16 cellular contexts compared by ENCODE assay signal in the genomic region with DNA sequence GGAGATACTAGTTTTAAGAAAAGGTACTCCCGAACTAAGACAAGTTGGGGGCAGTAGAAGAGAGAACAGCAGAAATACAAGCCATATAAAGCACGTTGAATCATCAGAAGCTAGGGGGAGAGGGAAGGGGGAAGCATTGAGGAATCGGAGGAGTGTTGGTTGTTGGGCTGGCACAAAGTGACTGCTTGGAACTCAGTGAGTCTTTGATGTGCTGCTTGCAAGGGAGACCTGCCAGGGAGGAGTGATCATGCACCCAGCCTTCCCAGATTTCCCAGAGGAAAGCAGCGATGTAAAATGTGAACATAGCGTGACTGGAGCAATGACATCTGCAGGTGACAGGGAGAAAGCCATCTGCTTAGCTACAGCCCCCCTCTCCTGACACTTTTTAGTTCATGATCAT. TPM values are rescaled to one million over a fixed set of nuclear protein-coding genes. Genes with fewer than 3 reads are reported as not detected.
A peak's percentile ranks its signal among the peaks of the same experiment; 100 is the strongest.
DNase-seq lines count a peak whose midpoint lies in the region; ATAC-seq and TF ChIP-seq lines count a peak whose summit lies in the region.
"Had no signal": no experiment of that assay in that cellular context is flagged by ENCODE, and none has a peak within 500 bp of the region (broad histone marks: within the 10 kb centered on the region; RNA-seq: fewer than 3 reads in every experiment).

No MANE protein-coding gene starts in this region.

- no peaks in the 10 kb centered on the region for H3K27me3 Mint-ChIP-seq in stimulated activated naive CD8-positive, alpha-beta T cell treated with anti-CD3 and anti-CD28 coated beads, Interleukin-15, Interleukin-2, amounts not matched to agents 100 ng/mL and 50 ng/mL, for 24 hours
- H3K27me3 Mint-ChIP-seq: stimulated activated naive CD8-positive, alpha-beta T cell treated with anti-CD3 and anti-CD28 coated beads, Interleukin-15, amount 100 ng/mL, for 72 hours had no signal

- no peaks in the 10 kb centered on the region for H3K36me3 ChIP-seq in esophagus squamous epithelium
- no peaks in the 10 kb centered on the region for H3K36me3 ChIP-seq in prostate gland
- no peaks in the 10 kb centered on the region for H3K36me3 ChIP-seq in A673 (ENCODE audit: insufficient read depth, low read length, poor library complexity, severe bottlenecking)
- H3K36me3 ChIP-seq: neural progenitor cell had no signal

- CTCF ChIA-PET in GM10248 (lab: Yijun Ruan, JAX) (interaction anchor here (1.5 to 6.4 kb wide), 2 partner anchors 10 to 474 kb away, joined by 3 to 39 read pairs; no protein-coding TSS in a partner anchor), A673 (lab: Charles Lee) (no interaction called here)

- TF ChIP-seq POLR2A in esophagus squamous epithelium (IDR thresholded peaks at IDR 0.05) (no peak), prostate gland (IDR thresholded peaks at IDR 0.05) (no peak)

- no peaks in the 10 kb centered on the region for H3K9me3 Mint-ChIP-seq in stimulated activated naive CD8-positive, alpha-beta T cell treated with anti-CD3 and anti-CD28 coated beads, Interleukin-15, Interleukin-2, amounts not matched to agents 100 ng/mL and 50 ng/mL, for 24 hours
- H3K9me3 Mint-ChIP-seq: activated T-helper 17 cell treated with anti-CD3 and anti-CD28 coated beads, Interleukin-2, amount 50 U/mL, for 72 hours; neural progenitor cell; stimulated activated naive CD8-positive, alpha-beta T cell treated with anti-CD3 and anti-CD28 coated beads, Interleukin-15, amount 100 ng/mL, for 72 hours had no signal

- H3K27ac Mint-ChIP-seq in stimulated activated naive CD8-positive, alpha-beta T cell treated with anti-CD3 and anti-CD28 coated beads, Interleukin-15, Interleukin-2, amounts not matched to agents 100 ng/mL and 50 ng/mL, for 24 hours, result peak overlapping the region; percentile 22
- H3K27ac Mint-ChIP-seq: activated T-helper 17 cell treated with anti-CD3 and anti-CD28 coated beads, Interleukin-2, amount 50 U/mL, for 72 hours; neural progenitor cell; stimulated activated naive CD8-positive, alpha-beta T cell treated with anti-CD3 and anti-CD28 coated beads, Interleukin-15, amount 100 ng/mL, for 72 hours had no signal

- intact Hi-C loops in esophagus squamous epithelium (cut with DNase I) (no loop called here), prostate gland (cut with DNase I) (no loop called here), A673 (cut with micrococcal nuclease; ENCODE audit: unreplicated experiment) (no loop called here)

- H3K9me3 ChIP-seq in esophagus squamous epithelium (no peaks in the 10 kb centered on the region), prostate gland (no peaks in the 10 kb centered on the region), A673 (ENCODE audit: low read depth, low read length, poor library complexity, severe bottlenecking) (no peaks in the 10 kb centered on the region)

- H3K27me3 ChIP-seq in esophagus squamous epithelium, result no peaks in the 10 kb centered on the region
- H3K27me3 ChIP-seq in prostate gland (replicated peaks; ENCODE audit: insufficient read depth), result no peaks in the 10 kb centered on the region
- no peaks in the 10 kb centered on the region for H3K27me3 ChIP-seq in A673 (replicated peaks; ENCODE audit: insufficient read depth, low read depth, low read length, poor library complexity)
- H3K27me3 ChIP-seq: neural progenitor cell had no signal

- H3K27ac ChIP-seq in esophagus squamous epithelium, result peak overlapping the region in 3 of 4 donors; percentile 73 to 81 (median 75)
- H3K27ac ChIP-seq in prostate gland, result peak overlapping the region; percentile 26 to 30
- no peak overlapping the region for H3K27ac ChIP-seq in A673 (ENCODE audit: low read depth, low read length, poor library complexity, severe bottlenecking)
- H3K27ac ChIP-seq: neural progenitor cell had no signal

- H3K4me3 ChIP-seq in esophagus squamous epithelium (no peak overlapping the region), prostate gland (no peak overlapping the region), A673 (ENCODE audit: low read depth, low read length, poor library complexity, severe bottlenecking) (no peak overlapping the region)
- H3K4me3 ChIP-seq: lung, neural progenitor cell had no signal

- no peak for ATAC-seq in stimulated activated naive CD8-positive, alpha-beta T cell treated with anti-CD3 and anti-CD28 coated beads, Interleukin-15, Interleukin-2, amounts not matched to agents 100 U/mL and 50 U/mL, for 24 hours
- no peak for ATAC-seq in GM18520 (IDR thresholded peaks at IDR 0.05; ENCODE audit: unreplicated experiment)
- ATAC-seq in HG02798 (IDR thresholded peaks at IDR 0.05; ENCODE audit: poor library complexity, unreplicated experiment), result no peak

- 50 to 67% methylated on average over 5 of the region's 5 CpGs for WGBS in esophagus squamous epithelium, 2 donors
- 64% methylated on average over 5 of the region's 5 CpGs for WGBS in prostate gland

- no peak for DNase-seq in stimulated activated naive CD8-positive, alpha-beta T cell treated with anti-CD3 and anti-CD28 coated beads, Interleukin-15, Interleukin-2, amounts not matched to agents 100 U/mL and 50 U/mL, for 24 hours
- DNase-seq in esophagus squamous epithelium (lab: John Stamatoyannopoulos, UW), result no peak
- no peak for DNase-seq in prostate gland (ENCODE audit: low spot score)
- no peak for DNase-seq in GM10248 (ENCODE audit: extremely low spot score)
- no peak for DNase-seq in A673 (ENCODE audit: low spot score)
- DNase-seq: NCI-H1694; NCI-H524 treated with DMSO at 0.1 percent for 48 hours; small intestine; stimulated activated naive CD8-positive, alpha-beta T cell treated with anti-CD3 and anti-CD28 coated beads, Interleukin-15, amount 100 ng/mL, for 72 hours had no signal

- no TSS peak for BruUV-seq in A673 (replicated peaks; lab: Mats Ljungman, UMichigan)

- TF ChIP-seq CTCF in esophagus squamous epithelium (IDR thresholded peaks at IDR 0.05) (no peak), prostate gland (IDR thresholded peaks at IDR 0.05) (no peak), GM10248 (IDR thresholded peaks at IDR 0.05; ENCODE audit: control extremely low read depth, extremely low read depth, low read depth, missing control alignments) (no peak), A673 (conservative IDR thresholded peaks at IDR 0.05; ENCODE audit: low read depth, low read length) (no peak)

- H3K36me3 Mint-ChIP-seq in stimulated activated naive CD8-positive, alpha-beta T cell treated with anti-CD3 and anti-CD28 coated beads, Interleukin-15, Interleukin-2, amounts not matched to agents 100 ng/mL and 50 ng/mL, for 24 hours (ENCODE audit: low read depth), result no peaks in the 10 kb centered on the region
- H3K36me3 Mint-ChIP-seq: neural progenitor cell had no signal

- H3K4me1 ChIP-seq in esophagus squamous epithelium (peaks cover 0 to 53% (median 6%) of the 10 kb centered on the region in 3 donors), prostate gland (replicated peaks) (no peaks in the 10 kb centered on the region), A673 (ENCODE audit: insufficient read depth, low read length, poor library complexity, severe bottlenecking) (no peaks in the 10 kb centered on the region)
- H3K4me1 ChIP-seq: neural progenitor cell had no signal

- no peak overlapping the region for H3K4me3 Mint-ChIP-seq in stimulated activated naive CD8-positive, alpha-beta T cell treated with anti-CD3 and anti-CD28 coated beads, Interleukin-15, Interleukin-2, amounts not matched to agents 100 ng/mL and 50 ng/mL, for 24 hours
- H3K4me3 Mint-ChIP-seq: activated T-helper 17 cell treated with anti-CD3 and anti-CD28 coated beads, Interleukin-2, amount 50 U/mL, for 72 hours; neural progenitor cell; stimulated activated naive CD8-positive, alpha-beta T cell treated with anti-CD3 and anti-CD28 coated beads, Interleukin-15, amount 100 ng/mL, for 72 hours had no signal

- POLR2A ChIA-PET in GM10248 (lab: Yijun Ruan, JAX) (no interaction called here), A673 (lab: Charles Lee; ENCODE audit: low non-redundant PET) (no interaction called here)

- peaks cover 21% of the 10 kb centered on the region for H3K4me1 Mint-ChIP-seq in stimulated activated naive CD8-positive, alpha-beta T cell treated with anti-CD3 and anti-CD28 coated beads, Interleukin-15, Interleukin-2, amounts not matched to agents 100 ng/mL and 50 ng/mL, for 24 hours (ENCODE audit: low read depth)
- H3K4me1 Mint-ChIP-seq: activated T-helper 17 cell treated with anti-CD3 and anti-CD28 coated beads, Interleukin-2, amount 50 U/mL, for 72 hours; stimulated activated naive CD8-positive, alpha-beta T cell treated with anti-CD3 and anti-CD28 coated beads, Interleukin-15, amount 100 ng/mL, for 72 hours had no signal

RNA-seq across cellular contexts. Expression of gene SCHIP1, which starts 43.4 kb away (rescaled TPM):
- total RNA-seq in esophagus squamous epithelium (1 to 10 TPM in 2 of 4 donors, under 1 TPM in 2; 0.30 to 5.5 (median 0.83) TPM), prostate gland (10 to 100 TPM in 1 of 2 donors, 1 to 10 TPM in 1; 2.6 to 35.3 TPM), A673 (2021) (0.11 and 0.35 TPM in 2 replicates)
- total RNA-seq: activated T-helper 17 cell treated with anti-CD3 and anti-CD28 coated beads, Interleukin-2, amount 50 U/mL, for 72 hours; HT-29 had no signal
